Comparison of ENCODE assay signal across 1 cellular context in the genomic region with DNA sequence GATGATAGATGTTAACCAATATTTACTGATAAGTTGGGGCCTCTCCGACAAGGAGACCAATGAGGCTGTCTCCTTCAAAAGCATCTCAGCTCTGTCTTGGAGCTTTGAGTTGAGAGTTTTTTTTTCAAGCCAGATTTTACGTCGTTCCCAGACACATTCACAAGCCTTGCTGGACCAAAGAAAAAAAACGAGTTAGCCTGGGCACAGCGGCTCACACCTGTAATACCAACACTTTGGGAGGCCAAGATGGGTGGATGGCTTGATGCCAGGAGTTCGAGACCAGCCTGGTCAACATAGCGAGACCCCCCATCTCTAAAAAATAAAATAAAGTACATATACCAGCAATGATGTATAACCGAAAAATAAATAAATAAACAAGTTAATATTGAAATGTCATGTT.
TF ChIP-seq lines count a peak whose summit lies in the region.

No MANE protein-coding gene starts in this region.

TF ChIP-seq in HCT116, 20 proteins besides CTCF, POLR2A, EP300 and RAD21:
- TF ChIP-seq JUND (IDR thresholded peaks at IDR 0.05) (no peak), EZH2 (IDR thresholded peaks at IDR 0.05) (no peak)
